8 cellular contexts compared by ENCODE assay signal in genomic region chr17:29613371-29613837, GRCh38. TPM values are rescaled to one million over a fixed set of nuclear protein-coding genes. Genes with fewer than 3 reads are reported as not detected.
DNase-seq lines count a peak whose midpoint lies in the region; ATAC-seq, FAIRE-seq and TF ChIP-seq lines count a peak whose summit lies in the region.

No MANE protein-coding gene starts in this region.

- H3K9ac ChIP-seq in keratinocyte (ENCODE audit: control insufficient read depth, extremely low read depth, insufficient read depth, low read length) = peak overlapping the region; percentile 40

- H3K27ac ChIP-seq in keratinocyte (ENCODE audit: control insufficient read depth, insufficient read depth, low read length) = no peak overlapping the region
- H3K27ac ChIP-seq in spleen = peak overlapping the region in 3 of 8 donors; percentile 18 to 53 (median 39)
- H3K27ac ChIP-seq in SJCRH30 = no peak overlapping the region

- no peak overlapping the region for H2AFZ ChIP-seq in keratinocyte (ENCODE audit: control insufficient read depth, low read length)

- ATAC-seq in GM19025 (IDR thresholded peaks at IDR 0.05; ENCODE audit: low read depth, unreplicated experiment) = peak; percentile 40
- no peak for ATAC-seq in GM19035 (IDR thresholded peaks at IDR 0.05; ENCODE audit: unreplicated experiment)
- no peak for ATAC-seq in GM19455 (IDR thresholded peaks at IDR 0.05; ENCODE audit: unreplicated experiment)

- no peaks in the 10 kb centered on the region for H3K27me3 ChIP-seq in keratinocyte (ENCODE audit: control insufficient read depth, extremely low read depth, insufficient read depth, low read length)
- peaks cover 0 to 55% (median 10%) of the 10 kb centered on the region in 7 donors for H3K27me3 ChIP-seq in spleen (replicated peaks in 1 of 7)
- no peaks in the 10 kb centered on the region for H3K27me3 ChIP-seq in SJCRH30

- 0 to 2% (median 1%) methylated on average over 17 to 47 of the region's 47 CpGs for WGBS in spleen, 5 donors

- H3K4me3 ChIP-seq in keratinocyte (ENCODE audit: control insufficient read depth in 2 of 3, extremely low read depth in 1 of 3, insufficient read depth in 2 of 3, low read depth in 1 of 3, low read length in 3 of 3) (peak overlapping the region in 1 of 3 experiments; percentile 52), spleen (peak overlapping the region in 7 of 8 donors; percentile 33 to 69 (median 44)), SJCRH30 (no peak overlapping the region)

- TF ChIP-seq POLR2A in spleen (IDR thresholded peaks at IDR 0.05) = no peak

- H3K4me1 ChIP-seq in keratinocyte (ENCODE audit: control insufficient read depth, extremely low read depth, insufficient read depth, low read length) (peaks cover 40% of the 10 kb centered on the region), spleen (peaks cover 42 to 60% (median 59%) of the 10 kb centered on the region in 6 donors), SJCRH30 (peaks cover 6% of the 10 kb centered on the region)

- intact Hi-C loops in spleen (cut with DNase I; ENCODE audit: low total_unique reads) = no loop called here

- H3K9me1 ChIP-seq in keratinocyte (ENCODE audit: control insufficient read depth, extremely low read depth, insufficient read depth, low read length) = no peaks in the 10 kb centered on the region

- DNase-seq in activated CD4-positive, CD25-positive, alpha-beta regulatory T cell (lab: John Stamatoyannopoulos, UW) = peak; percentile 84 to 93 (median 88)
- DNase-seq in central memory CD4-positive, alpha-beta T cell = peak; percentile 87
- DNase-seq in keratinocyte (ENCODE audit: low read depth, low spot score) (no peak), spleen (peak; percentile 97), SJCRH30 (no peak)

- no peaks in the 10 kb centered on the region for H3K79me2 ChIP-seq in keratinocyte (ENCODE audit: control insufficient read depth, insufficient read depth, low read length)

- no peak for FAIRE-seq in keratinocyte (lab: Jason Lieb, UNC)

- dilution Hi-C loops in keratinocyte (cut with MboI; ENCODE audit: extremely low pct_ligation_motif_present, low sequenced_read_pairs) = no loop called here

- peak; percentile 53 to 83 (median 79) for TF ChIP-seq CTCF in keratinocyte (optimal IDR thresholded peaks at IDR 0.05 in 1 of 3, IDR thresholded peaks at IDR 0.05 in 1 of 3, conservative IDR thresholded peaks at IDR 0.05 in 1 of 3; ENCODE audit: extremely low read depth in 1 of 3, insufficient read depth in 2 of 3, low read length in 3 of 3)
- TF ChIP-seq CTCF in spleen (IDR thresholded peaks at IDR 0.05 in 8 of 11, conservative IDR thresholded peaks at IDR 0.05 in 3 of 11) = peak; percentile 82 to 98 (median 96)

- H3K4me2 ChIP-seq in keratinocyte (ENCODE audit: control insufficient read depth, extremely low read depth, insufficient read depth, low read depth, low read length) = peak overlapping the region; percentile 65

- H4K20me1 ChIP-seq in keratinocyte (ENCODE audit: control insufficient read depth, extremely low read depth, insufficient read depth, low read length) = no peaks in the 10 kb centered on the region

- no peaks in the 10 kb centered on the region for H3K36me3 ChIP-seq in keratinocyte (ENCODE audit: control insufficient read depth in 2 of 2, extremely low read depth in 1 of 2, insufficient read depth in 2 of 2, low read length in 2 of 2)
- H3K36me3 ChIP-seq in spleen = no peaks in the 10 kb centered on the region
- peaks cover 26% of the 10 kb centered on the region for H3K36me3 ChIP-seq in SJCRH30

- no peaks in the 10 kb centered on the region for H3K9me3 ChIP-seq in keratinocyte (ENCODE audit: control insufficient read depth, low read depth, low read length)
- H3K9me3 ChIP-seq in spleen = no peaks in the 10 kb centered on the region
- 0 out of 2 replicates have a peak, but pooled peaks cover 3% of the 10 kb centered on the region for H3K9me3 ChIP-seq in SJCRH30 (replicated peaks)

RNA-seq across cellular contexts. Expression of gene CORO6, which starts 9.3 kb away (rescaled TPM):
- polyA plus RNA-seq in keratinocyte = 20.5 to 50.9 TPM (median 28.8 TPM) in 3 replicates
- 6.6 TPM for polyA plus RNA-seq in keratinocyte (2011; ENCODE audit: low read depth)
- 9.2 and 10.8 TPM in 2 replicates for polyA plus RNA-seq in keratinocyte (2011; cell fraction: cytosol; rRNA removed)
- polyA plus RNA-seq in keratinocyte (2011; cell fraction: nucleus; rRNA removed) = 191 and 224 TPM in 2 replicates
- polyA plus RNA-seq in keratinocyte (2012; ENCODE audit: low replicate concordance) = 14.6 and 16.8 TPM in 2 replicates
- polyA minus RNA-seq in keratinocyte = 34.8 to 68.4 TPM (median 42.9 TPM) in 3 replicates
- 17.6 TPM for polyA minus RNA-seq in keratinocyte (2011; cell fraction: cytosol; rRNA and poly(A)+ RNA removed)
- polyA minus RNA-seq in keratinocyte (2011; cell fraction: nucleus; rRNA and poly(A)+ RNA removed) = 35.6 and 40.7 TPM in 2 replicates
- total RNA-seq in spleen = 1 to 10 TPM in 6 of 7 donors, under 1 TPM in 1; 0.81 to 4.8 (median 2.7) TPM
- 1 to 10 TPM; 4.0 to 5.1 (median 4.6) TPM for polyA plus RNA-seq in spleen
- total RNA-seq in SJCRH30 (2014; rRNA removed; shearing (Covaris generic)) = 11.7 and 14.7 TPM in 2 replicates

RNA-seq across cellular contexts. Expression of gene ANKRD13B, which starts 20.5 kb away (rescaled TPM):
- 3.7 to 6.5 TPM (median 5.0 TPM) in 3 replicates for polyA plus RNA-seq in keratinocyte
- polyA plus RNA-seq in keratinocyte (2011; ENCODE audit: low read depth) = 3.7 TPM
- polyA plus RNA-seq in keratinocyte (2011; cell fraction: cytosol; rRNA removed) = 2.8 and 5.7 TPM in 2 replicates
- 13.0 and 14.3 TPM in 2 replicates for polyA plus RNA-seq in keratinocyte (2011; cell fraction: nucleus; rRNA removed)
- polyA plus RNA-seq in keratinocyte (2012; ENCODE audit: low replicate concordance) = 6.7 and 7.8 TPM in 2 replicates
- polyA minus RNA-seq in keratinocyte = 4.8 to 12.7 TPM (median 5.3 TPM) in 3 replicates
- polyA minus RNA-seq in keratinocyte (2011; cell fraction: cytosol; rRNA and poly(A)+ RNA removed) = 12.9 TPM
- 6.2 and 9.9 TPM in 2 replicates for polyA minus RNA-seq in keratinocyte (2011; cell fraction: nucleus; rRNA and poly(A)+ RNA removed)
- 1 to 10 TPM; 2.1 to 5.5 (median 2.7) TPM for total RNA-seq in spleen
- 1 to 10 TPM in 2 of 3 donors, under 1 TPM in 1; 0.85 to 2.5 (median 1.2) TPM for polyA plus RNA-seq in spleen
- 18.1 and 19.2 TPM in 2 replicates for total RNA-seq in SJCRH30 (2014; rRNA removed; shearing (Covaris generic))

RNA-seq across cellular contexts. Expression of gene GIT1, which starts 24.0 kb away (rescaled TPM):
- polyA plus RNA-seq in keratinocyte = 35.9 to 42.7 TPM (median 37.9 TPM) in 3 replicates
- polyA plus RNA-seq in keratinocyte (2011; ENCODE audit: low read depth) = 34.5 TPM
- 26.3 and 43.3 TPM in 2 replicates for polyA plus RNA-seq in keratinocyte (2011; cell fraction: cytosol; rRNA removed)
- polyA plus RNA-seq in keratinocyte (2011; cell fraction: nucleus; rRNA removed) = 55.9 and 64.8 TPM in 2 replicates
- 28.3 and 36.4 TPM in 2 replicates for polyA plus RNA-seq in keratinocyte (2012; ENCODE audit: low replicate concordance)
- 43.0 to 93.0 TPM (median 49.5 TPM) in 3 replicates for polyA minus RNA-seq in keratinocyte
- polyA minus RNA-seq in keratinocyte (2011; cell fraction: cytosol; rRNA and poly(A)+ RNA removed) = 58.7 TPM
- polyA minus RNA-seq in keratinocyte (2011; cell fraction: nucleus; rRNA and poly(A)+ RNA removed) = 36.5 and 45.9 TPM in 2 replicates
- total RNA-seq in spleen = 10 to 100 TPM; 42.6 to 64.7 (median 50.2) TPM
- 10 to 100 TPM; 20.4 to 38.1 (median 27.1) TPM for polyA plus RNA-seq in spleen
- total RNA-seq in SJCRH30 (2014; rRNA removed; shearing (Covaris generic)) = 42.4 and 42.6 TPM in 2 replicates

RNA-seq across cellular contexts. Expression of gene TP53I13, which starts 44.9 kb away (rescaled TPM):
- polyA plus RNA-seq in keratinocyte (11.9 to 34.7 TPM (median 14.5 TPM) in 3 replicates), spleen (100 to 1,000 TPM; 129 to 209 (median 190) TPM)
- polyA plus RNA-seq in keratinocyte (2011; ENCODE audit: low read depth) = 4.4 TPM
- polyA plus RNA-seq in keratinocyte (2011; cell fraction: cytosol; rRNA removed) = 5.8 and 16.5 TPM in 2 replicates
- polyA plus RNA-seq in keratinocyte (2011; cell fraction: nucleus; rRNA removed) = 71.4 and 101 TPM in 2 replicates
- polyA plus RNA-seq in keratinocyte (2012; ENCODE audit: low replicate concordance) = 17.7 and 24.8 TPM in 2 replicates
- polyA minus RNA-seq in keratinocyte = 10.9 to 22.2 TPM (median 13.1 TPM) in 3 replicates
- polyA minus RNA-seq in keratinocyte (2011; cell fraction: cytosol; rRNA and poly(A)+ RNA removed) = 39.5 TPM
- 21.7 and 26.6 TPM in 2 replicates for polyA minus RNA-seq in keratinocyte (2011; cell fraction: nucleus; rRNA and poly(A)+ RNA removed)
- total RNA-seq in spleen = 10 to 100 TPM; 39.5 to 74.9 (median 68.7) TPM
- 45.0 and 48.0 TPM in 2 replicates for total RNA-seq in SJCRH30 (2014; rRNA removed; shearing (Covaris generic))

RNA-seq across cellular contexts. Expression of gene ABHD15, which starts 46.6 kb away (rescaled TPM):
- 6.2 to 6.9 TPM (median 6.8 TPM) in 3 replicates for polyA plus RNA-seq in keratinocyte
- polyA plus RNA-seq in keratinocyte (2011; ENCODE audit: low read depth) = 1.5 TPM
- 5.3 and 5.5 TPM in 2 replicates for polyA plus RNA-seq in keratinocyte (2011; cell fraction: cytosol; rRNA removed)
- polyA plus RNA-seq in keratinocyte (2011; cell fraction: nucleus; rRNA removed) = 11.2 and 11.7 TPM in 2 replicates
- polyA plus RNA-seq in keratinocyte (2012; ENCODE audit: low replicate concordance) = 2.8 and 7.5 TPM in 2 replicates
- polyA minus RNA-seq in keratinocyte = 9.9 to 13.5 TPM (median 13.0 TPM) in 3 replicates
- 12.3 TPM for polyA minus RNA-seq in keratinocyte (2011; cell fraction: cytosol; rRNA and poly(A)+ RNA removed)
- 12.8 and 13.8 TPM in 2 replicates for polyA minus RNA-seq in keratinocyte (2011; cell fraction: nucleus; rRNA and poly(A)+ RNA removed)
- total RNA-seq in spleen = 10 to 100 TPM in 6 of 7 donors, 1 to 10 TPM in 1; 9.6 to 23.8 (median 15.8) TPM
- polyA plus RNA-seq in spleen = 1 to 10 TPM; 5.7 to 7.9 (median 7.5) TPM
- 16.2 and 18.5 TPM in 2 replicates for total RNA-seq in SJCRH30 (2014; rRNA removed; shearing (Covaris generic))

Comparison
In these comparisons a context has a peak if more than half of its experiments do, and no peak if none do; other contexts are left out.
1. DNase-seq: peak in activated CD4-positive, CD25-positive, alpha-beta regulatory T cell (4 of 4), central memory CD4-positive, alpha-beta T cell (single experiment) and spleen (single experiment); none in keratinocyte (single experiment) and SJCRH30 (0 of 2).